ENCODE assay signal across 1 cellular context in genomic region chr19:1609680-1610474, GRCh38.
TF ChIP-seq lines count a peak whose summit lies in the region.

No MANE protein-coding gene starts in this region.

TF ChIP-seq in WTC11, 78 proteins besides CTCF, POLR2A, EP300 and RAD21 (continued from another document):
- TF ChIP-seq ZNF281 (CRISPR knock-in tag; IDR thresholded peaks at IDR 0.05) (no peak), E2F4 (CRISPR knock-in tag; IDR thresholded peaks at IDR 0.05; ENCODE audit: borderline replicate concordance, low read depth) (no peak), TCF7 (CRISPR knock-in tag; IDR thresholded peaks at IDR 0.05; ENCODE audit: low read depth) (no peak), TEAD1 (CRISPR knock-in tag; IDR thresholded peaks at IDR 0.05) (no peak), NFYB (CRISPR knock-in tag; conservative IDR thresholded peaks at IDR 0.05; ENCODE audit: low read depth) (no peak)
